In genomic region chr17:47513301-47513700, GRCh38 we compare ENCODE assay signal across 8 cellular contexts. TPM values are rescaled to one million over a fixed set of nuclear protein-coding genes. Genes with fewer than 3 reads are reported as not detected.
DNase-seq lines count a peak whose midpoint lies in the region; ATAC-seq, FAIRE-seq and TF ChIP-seq lines count a peak whose summit lies in the region.
"Not testable (repeated sequence)": the region's sequence is repeated elsewhere in the genome, so short reads cannot be mapped to it uniquely, and the experiment has no call there.

No MANE protein-coding gene starts in this region.

- not testable (repeated sequence) for H4K20me1 ChIP-seq in IMR-90 (ENCODE audit: insufficient read depth, low read length); mammary epithelial cell (ENCODE audit: insufficient read depth, low read length)

- H2BK20ac ChIP-seq in IMR-90 (ENCODE audit: low read depth, low read length): not testable (repeated sequence)

- TF ChIP-seq CTCF in A549 (IDR thresholded peaks at IDR 0.05); IMR-90 (conservative IDR thresholded peaks at IDR 0.05; ENCODE audit: low read depth, low read length); mammary epithelial cell (conservative IDR thresholded peaks at IDR 0.05 in 1 of 2, IDR thresholded peaks at IDR 0.05 in 1 of 2; ENCODE audit: extremely low read depth in 1 of 2, insufficient read depth in 1 of 2, low read depth in 1 of 2, low read length in 2 of 2); esophagus squamous epithelium (IDR thresholded peaks at IDR 0.05): not testable (repeated sequence)

- not testable (repeated sequence) for TF ChIP-seq RAD21 in A549 (conservative IDR thresholded peaks at IDR 0.05 in 1 of 2, IDR thresholded peaks at IDR 0.05 in 1 of 2); IMR-90 (IDR thresholded peaks at IDR 0.05; ENCODE audit: low read length)

- H4K5ac ChIP-seq in IMR-90 (ENCODE audit: low read depth, low read length): not testable (repeated sequence)

- not testable (repeated sequence) for ATAC-seq in A549; IMR-90 (ENCODE audit: low read depth)

- H2BK12ac ChIP-seq in trophoblast cell (ENCODE audit: low read length): not testable (repeated sequence)

- H3K27me3 ChIP-seq in IMR-90 (ENCODE audit: control insufficient read depth, insufficient read depth, low read length); mammary epithelial cell (ENCODE audit: insufficient read depth, low read length); esophagus squamous epithelium; trophoblast cell (ENCODE audit: insufficient read depth, low read length): not testable (repeated sequence)

- not testable (repeated sequence) for H3K4ac ChIP-seq in IMR-90 (ENCODE audit: low read depth, low read length); trophoblast cell (ENCODE audit: low read depth, low read length)

- H3K79me1 ChIP-seq in IMR-90 (ENCODE audit: low read depth in 1 of 2, low read length in 2 of 2); trophoblast cell (ENCODE audit: low read length): not testable (repeated sequence)

- H3K4me1 ChIP-seq in A549; IMR-90 (ENCODE audit: control insufficient read depth, insufficient read depth, low read length); mammary epithelial cell (ENCODE audit: insufficient read depth, low read length); trophoblast cell (ENCODE audit: control insufficient read depth in 1 of 2, insufficient read depth in 2 of 2, low read length in 2 of 2): not testable (repeated sequence)
- peaks cover 0 to 14% (median 0%) of the 10 kb centered on the region in 3 donors for H3K4me1 ChIP-seq in esophagus squamous epithelium

- not testable (repeated sequence) for H2BK120ac ChIP-seq in IMR-90 (ENCODE audit: low read depth, low read length); trophoblast cell (ENCODE audit: insufficient read depth, low read length, poor library complexity)

- DNase-seq in A549 (ENCODE audit: low read depth in 1 of 2, low spot score in 1 of 2); esophagus squamous epithelium (lab: John Stamatoyannopoulos, UW): not testable (repeated sequence)
- DNase-seq in ELR (ENCODE audit: low read depth) (peak; percentile 73), IMR-90 (peak; percentile 3), RCC 7860 (ENCODE audit: low spot score) (peak; percentile 47), mammary epithelial cell (peak; percentile 17), dermis microvascular lymphatic vessel endothelial cell (ENCODE audit: low read depth in 2 of 2) (peak; percentile 51 to 60), trophoblast cell (peak; percentile 38 to 78)

- H3K27ac ChIP-seq in A549; IMR-90 (ENCODE audit: insufficient read depth, low read length); trophoblast cell (ENCODE audit: low read depth, low read length): not testable (repeated sequence)
- H3K27ac ChIP-seq in mammary epithelial cell (ENCODE audit: insufficient read depth, low read depth, low read length) (peak overlapping the region; percentile 7), esophagus squamous epithelium (peak overlapping the region; percentile 21 to 77 (median 52))

- H2AK5ac ChIP-seq in IMR-90 (ENCODE audit: low read depth, low read length); trophoblast cell (ENCODE audit: low read length): not testable (repeated sequence)

- dilution Hi-C loops in IMR-90 (cut with HindIII; ENCODE audit: low sequenced_read_pairs, unreplicated experiment); mammary epithelial cell (cut with HindIII; ENCODE audit: low sequenced_read_pairs): not testable (repeated sequence)

- H3K4me2 ChIP-seq in A549; IMR-90 (ENCODE audit: low read depth, low read length); mammary epithelial cell (ENCODE audit: insufficient read depth, low read depth, low read length); trophoblast cell (ENCODE audit: low read length): not testable (repeated sequence)

- H2AK9ac ChIP-seq in IMR-90 (replicated peaks; ENCODE audit: low read depth, low read length, poor library complexity): not testable (repeated sequence)

- H2AFZ ChIP-seq in IMR-90 (replicated peaks; ENCODE audit: low read length, poor library complexity); mammary epithelial cell (ENCODE audit: low read depth, low read length); trophoblast cell (ENCODE audit: insufficient read depth, low read length, poor library complexity): not testable (repeated sequence)

- peak; percentile 32 for FAIRE-seq in A549 (lab: Jason Lieb, UNC)
- not testable (repeated sequence) for FAIRE-seq in RCC 7860 (lab: Jason Lieb, UNC)

- H3K56ac ChIP-seq in IMR-90 (ENCODE audit: extremely low read depth, insufficient read depth, low read length): not testable (repeated sequence)

- H3K79me2 ChIP-seq in mammary epithelial cell (ENCODE audit: insufficient read depth, low read length); trophoblast cell (ENCODE audit: control insufficient read depth, insufficient read depth, low read length, poor library complexity): not testable (repeated sequence)

- not testable (repeated sequence) for H4K8ac ChIP-seq in IMR-90 (ENCODE audit: low read depth in 2 of 2, low read length in 2 of 2); trophoblast cell (ENCODE audit: low read depth, low read length)

- not testable (repeated sequence) for TF ChIP-seq EP300 in A549 (IDR thresholded peaks at IDR 0.05)

- H3K23ac ChIP-seq in IMR-90 (ENCODE audit: low read depth, low read length); trophoblast cell (ENCODE audit: low read length): not testable (repeated sequence)

- not testable (repeated sequence) for H3K9me1 ChIP-seq in IMR-90 (ENCODE audit: insufficient read depth, low read length)

- H4K91ac ChIP-seq in IMR-90 (ENCODE audit: insufficient read depth, low read depth, low read length); trophoblast cell (ENCODE audit: low read depth, low read length): not testable (repeated sequence)

- H3K9me3 ChIP-seq in A549; IMR-90 (ENCODE audit: control insufficient read depth, insufficient read depth, low read length); mammary epithelial cell (replicated peaks; ENCODE audit: insufficient read depth, low read length); esophagus squamous epithelium; trophoblast cell (ENCODE audit: insufficient read depth, low read depth, low read length): not testable (repeated sequence)

- intact Hi-C loops in IMR-90 (cut with micrococcal nuclease); mammary epithelial cell (cut with micrococcal nuclease); esophagus squamous epithelium (cut with DNase I): not testable (repeated sequence)

- in situ Hi-C loops in IMR-90 (cut with MboI; ENCODE audit: low sequenced_read_pairs); mammary epithelial cell (cut with MboI; ENCODE audit: low sequenced_read_pairs in 2 of 2): not testable (repeated sequence)

- H3K18ac ChIP-seq in IMR-90 (ENCODE audit: low read depth, low read length); trophoblast cell (ENCODE audit: low read length): not testable (repeated sequence)

- not testable (repeated sequence) for H3K36me3 ChIP-seq in IMR-90 (ENCODE audit: control insufficient read depth, insufficient read depth, low read length); mammary epithelial cell (ENCODE audit: insufficient read depth, low read length); esophagus squamous epithelium; trophoblast cell (ENCODE audit: control insufficient read depth in 1 of 2, insufficient read depth in 2 of 2, low read length in 2 of 2)

- not testable (repeated sequence) for H3K14ac ChIP-seq in IMR-90 (replicated peaks; ENCODE audit: low read depth, low read length); trophoblast cell (ENCODE audit: low read length)

- not testable (repeated sequence) for H3K4me3 ChIP-seq in A549; IMR-90 (ENCODE audit: insufficient read depth, low read depth, low read length); mammary epithelial cell (replicated peaks in 1 of 3; ENCODE audit: insufficient read depth in 1 of 3, low read depth in 2 of 3, low read length in 3 of 3); esophagus squamous epithelium; trophoblast cell (ENCODE audit: low read depth, low read length)

- BruUV-seq in IMR-90 (replicated peaks; lab: Mats Ljungman, UMichigan); mammary epithelial cell (replicated peaks; lab: Mats Ljungman, UMichigan): not testable (repeated sequence)

- POLR2A ChIA-PET in A549 (lab: Yijun Ruan, JAX); IMR-90 (lab: Charles Lee; ENCODE audit: unreplicated experiment): not testable (repeated sequence)

- H3K9ac ChIP-seq in IMR-90 (ENCODE audit: low read depth, low read length); mammary epithelial cell (ENCODE audit: insufficient read depth, low read length); trophoblast cell (ENCODE audit: low read length): not testable (repeated sequence)

- not testable (repeated sequence) for TF ChIP-seq POLR2A in A549 (IDR thresholded peaks at IDR 0.05; ENCODE audit: low read length); IMR-90 (IDR thresholded peaks at IDR 0.05; ENCODE audit: low read depth, low read length); esophagus squamous epithelium (IDR thresholded peaks at IDR 0.05)

- not testable (repeated sequence) for H4K12ac ChIP-seq in trophoblast cell (ENCODE audit: low read depth, low read length)

- not testable (repeated sequence) for H2BK15ac ChIP-seq in IMR-90 (ENCODE audit: low read depth, low read length)

- WGBS in A549 (ENCODE audit: missing lambda C conversion rate): 73% methylated on average over 6 of the region's 6 CpGs
- WGBS in IMR-90 (ENCODE audit: extremely low coverage in 2 of 2, insufficient read length in 1 of 2), 2 experiments: no CpG with 5 or more reads among the region's 6 CpGs
- 92% methylated on average over 4 of the region's 6 CpGs for WGBS in mammary epithelial cell (ENCODE audit: low coverage, missing lambda C conversion rate)
- WGBS in esophagus squamous epithelium, 2 donors: 65 to 66% methylated on average over 5 of the region's 6 CpGs
- no CpG with 5 or more reads among the region's 6 CpGs for WGBS in trophoblast cell (ENCODE audit: extremely low coverage, insufficient coverage, insufficient read length)

- H2BK5ac ChIP-seq in IMR-90 (ENCODE audit: low read depth, low read length, poor library complexity, severe bottlenecking); trophoblast cell (ENCODE audit: low read depth, low read length, poor library complexity): not testable (repeated sequence)

- CTCF ChIA-PET in A549 (lab: Yijun Ruan, JAX): interaction anchor here (0.7 to 0.9 kb wide), 2 partner anchors 93 to 103 kb away, joined by 3 to 4 read pairs; no protein-coding TSS in a partner anchor
- CTCF ChIA-PET in IMR-90 (lab: Yijun Ruan, JAX); mammary epithelial cell (lab: Charles Lee; ENCODE audit: low non-redundant PET): not testable (repeated sequence)

RNA-seq across cellular contexts. Expression of gene NPEPPS, which starts 17.6 kb away (rescaled TPM):
- polyA plus RNA-seq in A549 (2011; rRNA removed) (141 and 169 TPM in 2 replicates), A549 (2017; fragmentation: RNase III; extraction: RNeasy Plus Mini Kit Qiagen cat#74134 plus additional on column Dnase treatment) (99.2 to 104 TPM (median 100 TPM) in 3 replicates), IMR-90 (2012; rRNA removed) (60.0 and 64.6 TPM in 2 replicates), mammary epithelial cell (43.5 TPM)
- 36.5 and 40.8 TPM in 2 replicates for polyA plus RNA-seq in A549 (2012; cell fraction: cytosol; rRNA removed)
- 77.1 and 108 TPM in 2 replicates for polyA plus RNA-seq in A549 (2012; cell fraction: nucleus; rRNA removed)
- 85.0 and 98.2 TPM in 2 replicates for polyA minus RNA-seq in A549 (2011; rRNA and poly(A)+ RNA removed)
- total RNA-seq in IMR-90 (2012; rRNA removed) (54.1 and 73.9 TPM in 2 replicates), mammary epithelial cell (100 to 1,000 TPM in 1 of 2 donors, 10 to 100 TPM in 1; 77.3 to 118 TPM), dermis microvascular lymphatic vessel endothelial cell (62.9 and 78.0 TPM in 2 replicates), esophagus squamous epithelium (100 to 1,000 TPM in 3 of 4 donors, 10 to 100 TPM in 1; 91.2 to 216 (median 172) TPM)
- 16.7 and 44.2 TPM in 2 replicates for polyA plus RNA-seq in IMR-90 (2012; cell fraction: cytosol; rRNA removed)
- polyA plus RNA-seq in IMR-90 (2012; cell fraction: nucleus; rRNA removed; ENCODE audit: low replicate concordance): 159 and 184 TPM in 2 replicates
- 262 TPM for polyA minus RNA-seq in mammary epithelial cell
- polyA plus RNA-seq in trophoblast cell (2013): 88.3 and 89.5 TPM in 2 replicates
